In the genomic region with DNA sequence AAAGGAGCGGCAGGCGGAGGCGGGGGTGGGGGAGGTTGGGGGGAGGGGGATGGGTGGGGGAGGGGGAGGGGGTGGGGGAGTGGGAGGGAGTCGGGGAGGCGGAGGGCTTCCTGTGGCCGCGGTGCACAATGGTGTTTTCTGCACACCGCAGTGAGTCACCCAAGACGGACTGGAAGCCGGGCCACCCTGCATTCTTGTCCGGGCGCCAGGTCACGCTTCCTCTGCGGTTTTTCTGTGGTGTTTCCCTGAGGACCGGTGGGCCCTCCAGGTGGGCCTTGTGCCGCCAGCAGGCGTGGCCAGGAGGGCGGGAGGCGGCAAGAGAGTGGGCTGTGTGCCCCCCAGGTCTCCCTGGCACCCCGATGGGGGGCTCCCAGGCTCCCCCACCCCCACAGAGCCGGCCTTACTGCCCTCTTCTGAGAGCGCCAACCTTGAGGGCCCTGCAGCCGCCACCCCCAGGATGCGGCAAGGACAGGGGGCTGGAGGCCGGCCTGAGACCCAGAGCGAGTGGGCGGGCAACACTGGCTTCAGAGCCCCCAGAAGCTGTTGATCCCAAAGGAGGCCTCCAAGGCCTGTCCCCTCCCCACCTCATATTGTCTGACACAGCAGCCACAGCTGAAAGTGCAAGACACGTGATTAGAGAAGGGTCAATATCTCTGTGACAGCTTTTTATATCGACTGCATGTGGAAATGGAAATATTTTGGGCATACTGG, we compare ENCODE assay signal across 8 cellular contexts. TPM values are rescaled to one million over a fixed set of nuclear protein-coding genes. Genes with fewer than 3 reads are reported as not detected.
A peak's percentile ranks its signal among the peaks of the same experiment; 100 is the strongest.
DNase-seq lines count a peak whose midpoint lies in the region; ATAC-seq and TF ChIP-seq lines count a peak whose summit lies in the region.

No MANE protein-coding gene starts in this region.

- TF ChIP-seq CTCF in coronary artery (IDR thresholded peaks at IDR 0.05), result no peak

- peak in 2 of 3 donors; percentile 35 to 37 for DNase-seq in stimulated activated CD4-positive, alpha-beta T cell treated with anti-CD3 and anti-CD28 coated beads, Interleukin-12 subunit alpha, Interleukin-12 subunit beta, amount 100 ng/mL, for 48 hours (ENCODE audit: low read depth in 2 of 3, low spot score in 1 of 3)
- no peak for DNase-seq in stimulated activated CD4-positive, alpha-beta T cell treated with anti-CD3 and anti-CD28 coated beads, Interleukin-12 subunit alpha, Interleukin-12 subunit beta, amount 100 ng/mL, for 4 hours
- DNase-seq in RKO (ENCODE audit: low spot score), result peak; percentile 81
- no peak for DNase-seq in coronary artery (ENCODE audit: low spot score)
- DNase-seq in myocyte (ENCODE audit: low read depth), result peak; percentile 92
- no peak for DNase-seq in NCI-H2196 treated with DMSO at 0.1 percent for 48 hours (lab: John Stamatoyannopoulos, UW; ENCODE audit: unreplicated experiment)
- no peak for DNase-seq in NCI-H1092 (lab: John Stamatoyannopoulos, UW)

- peak overlapping the region; percentile 17 to 75 for H3K27ac ChIP-seq in coronary artery

- H3K4me3 ChIP-seq in coronary artery, result peak overlapping the region; percentile 47

- no peak for ATAC-seq in GM18505 (IDR thresholded peaks at IDR 0.05; ENCODE audit: unreplicated experiment)

- no peak for TF ChIP-seq POLR2A in GM18505 (IDR thresholded peaks at IDR 0.05; ENCODE audit: borderline replicate concordance, extremely low read depth, insufficient read depth, insufficient read length)

RNA-seq across cellular contexts. Expression of gene EXD3, which starts 11.1 kb away (rescaled TPM):
- 12.5 and 15.3 TPM in 2 replicates for total RNA-seq in myocyte
- polyA plus RNA-seq in myocyte (2012), result 12.5 TPM

RNA-seq across cellular contexts. Expression of gene NOXA1, which starts 11.4 kb away (rescaled TPM):
- 1.2 and 3.1 TPM in 2 replicates for total RNA-seq in myocyte
- 1.6 TPM for polyA plus RNA-seq in myocyte (2012)

RNA-seq across cellular contexts. Expression of gene ENTPD8, which starts 29.3 kb away (rescaled TPM):
- total RNA-seq in myocyte, result 0.19 and 0.31 TPM in 2 replicates
- polyA plus RNA-seq in myocyte (2012), result 0.14 TPM

RNA-seq across cellular contexts. Expression of gene NSMF, which starts 47.3 kb away (rescaled TPM):
- 53.9 and 69.9 TPM in 2 replicates for total RNA-seq in myocyte
- 50.2 TPM for polyA plus RNA-seq in myocyte (2012)

Comparison
In these comparisons a context has a peak if more than half of its experiments do, and no peak if none do; other contexts are left out.
1. DNase-seq: peak in stimulated activated CD4-positive, alpha-beta T cell treated with anti-CD3 and anti-CD28 coated beads, Interleukin-12 subunit alpha, Interleukin-12 subunit beta, amount 100 ng/mL, for 48 hours (2 of 3), RKO (single experiment) and myocyte (single experiment); none in stimulated activated CD4-positive, alpha-beta T cell treated with anti-CD3 and anti-CD28 coated beads, Interleukin-12 subunit alpha, Interleukin-12 subunit beta, amount 100 ng/mL, for 4 hours (single experiment), coronary artery (single experiment), NCI-H2196 treated with DMSO at 0.1 percent for 48 hours (single experiment) and NCI-H1092 (single experiment).